Comparison of ENCODE assay signal across 17 cellular contexts in genomic region chr1:27590917-27591508, GRCh38. TPM values are rescaled to one million over a fixed set of nuclear protein-coding genes. Genes with fewer than 3 reads are reported as not detected.
DNase-seq lines count a peak whose midpoint lies in the region; ATAC-seq, FAIRE-seq and TF ChIP-seq lines count a peak whose summit lies in the region.
"Had no signal": no experiment of that assay in that cellular context is flagged by ENCODE, and none has a peak within 500 bp of the region (broad histone marks: within the 10 kb centered on the region; RNA-seq: fewer than 3 reads in every experiment).

No MANE protein-coding gene starts in this region.

- POLR2A ChIA-PET in activated CD8-positive, alpha-beta T cell treated with anti-CD3 and anti-CD28 coated beads for 36 hours (lab: Charles Lee) = interaction anchor here (1.3 to 1.5 kb wide), 2 partner anchors 21 to 69 kb away, joined by 4 to 5 read pairs; no protein-coding TSS in a partner anchor

- TF ChIP-seq CTCF in HFFc6 (IDR thresholded peaks at IDR 0.05) (no peak), chondrocyte (IDR thresholded peaks at IDR 0.05) (no peak), left lung (IDR thresholded peaks at IDR 0.05) (no peak), spleen (IDR thresholded peaks at IDR 0.05 in 8 of 11, conservative IDR thresholded peaks at IDR 0.05 in 3 of 11) (no peak)
- no peak for TF ChIP-seq CTCF in activated CD8-positive, alpha-beta T cell treated with anti-CD3 and anti-CD28 coated beads for 36 hours (IDR thresholded peaks at IDR 0.05)

- WGBS in spleen, 5 donors = 57 to 68% (median 62%) methylated on average over 5 of the region's 5 CpGs

- H3K27ac ChIP-seq in left lung = peak overlapping the region in 1 of 2 donors; percentile 15
- peak overlapping the region in 6 of 8 donors; percentile 62 to 96 (median 90) for H3K27ac ChIP-seq in spleen
- H3K27ac ChIP-seq: parathyroid adenoma had no signal

- no peak overlapping the region for H3K4me3 ChIP-seq in left lung
- H3K4me3 ChIP-seq in spleen = no peak overlapping the region

- no peak for TF ChIP-seq POLR2A in spleen (IDR thresholded peaks at IDR 0.05)

- H3K27ac Mint-ChIP-seq in HFFc6 (no peak overlapping the region; the same call in none of the 2 replicates), chondrocyte (ENCODE audit: unreplicated experiment) (peak overlapping the region; percentile 80)
- no peak overlapping the region for H3K27ac Mint-ChIP-seq in activated CD8-positive, alpha-beta T cell treated with anti-CD3 and anti-CD28 coated beads for 36 hours
- H3K27ac Mint-ChIP-seq: activated naive CD8-positive, alpha-beta T cell treated with anti-CD3 and anti-CD28 coated beads, Interleukin-2, amount 10 ng/mL, durations not matched to agents 7 days and 5 days; CD14-positive monocyte; stimulated activated naive B cell treated with anti-CD40 and anti-IgM and Interleukin-4, amounts not matched to agents 10 μg/mL and 1 μg/mL and 100 μg/mL, for 72 hours had no signal

- H3K4me3 Mint-ChIP-seq in HFFc6 = peak overlapping the region; percentile 31
- no peak overlapping the region for H3K4me3 Mint-ChIP-seq in chondrocyte (ENCODE audit: unreplicated experiment)
- no peak overlapping the region for H3K4me3 Mint-ChIP-seq in activated CD8-positive, alpha-beta T cell treated with anti-CD3 and anti-CD28 coated beads for 36 hours
- H3K4me3 Mint-ChIP-seq: activated naive CD8-positive, alpha-beta T cell treated with anti-CD3 and anti-CD28 coated beads, Interleukin-2, amount 10 ng/mL, durations not matched to agents 7 days and 5 days; CD14-positive monocyte; stimulated activated naive B cell treated with anti-CD40 and anti-IgM and Interleukin-4, amounts not matched to agents 10 μg/mL and 1 μg/mL and 100 μg/mL, for 72 hours had no signal

- H3K27me3 ChIP-seq in left lung (no peaks in the 10 kb centered on the region), spleen (replicated peaks in 1 of 7) (no peaks in the 10 kb centered on the region)

- no peaks in the 10 kb centered on the region for H3K36me3 Mint-ChIP-seq in HFFc6 (ENCODE audit: low read depth)
- H3K36me3 Mint-ChIP-seq in chondrocyte (ENCODE audit: low read depth) = no peaks in the 10 kb centered on the region
- no peaks in the 10 kb centered on the region for H3K36me3 Mint-ChIP-seq in activated CD8-positive, alpha-beta T cell treated with anti-CD3 and anti-CD28 coated beads for 36 hours (ENCODE audit: low read depth)
- H3K36me3 Mint-ChIP-seq: activated naive CD8-positive, alpha-beta T cell treated with anti-CD3 and anti-CD28 coated beads, Interleukin-2, amount 10 ng/mL, durations not matched to agents 7 days and 5 days; CD14-positive monocyte; stimulated activated naive B cell treated with anti-CD40 and anti-IgM and Interleukin-4, amounts not matched to agents 10 μg/mL and 1 μg/mL and 100 μg/mL, for 72 hours had no signal

- DNase-seq in HFFc6 (no peak), chondrocyte (ENCODE audit: low spot score) (no peak), left lung (no peak), spleen (no peak), RCC 7860 (ENCODE audit: low spot score) (no peak), HT-29 (ENCODE audit: low spot score) (no peak)
- no peak for DNase-seq in stimulated activated naive CD8-positive, alpha-beta T cell treated with anti-CD3 and anti-CD28 coated beads, Interleukin-15, Interleukin-2, amounts not matched to agents 100 U/mL and 50 U/mL, for 24 hours
- no peak for DNase-seq in activated CD8-positive, alpha-beta T cell treated with anti-CD3 and anti-CD28 coated beads for 36 hours
- DNase-seq: activated naive CD8-positive, alpha-beta T cell treated with anti-CD3 and anti-CD28 coated beads, Interleukin-2, amount 10 ng/mL, durations not matched to agents 7 days and 5 days; HCEC 1CT; NCI-H524 treated with DMSO at 0.1 percent for 48 hours; SHP77; stimulated activated CD4-positive, alpha-beta T cell treated with anti-CD3 and anti-CD28 coated beads, Interleukin-2, amount 100 ng/mL, for 24 hours; stimulated activated naive B cell treated with anti-CD40 and anti-IgM and Interleukin-4, amounts not matched to agents 10 μg/mL and 1 μg/mL and 100 μg/mL, for 72 hours had no signal

- H3K4me1 Mint-ChIP-seq in HFFc6 (ENCODE audit: low read depth) (peaks cover 5% of the 10 kb centered on the region), chondrocyte (ENCODE audit: low read depth) (peaks cover 36% of the 10 kb centered on the region)
- H3K4me1 Mint-ChIP-seq in activated CD8-positive, alpha-beta T cell treated with anti-CD3 and anti-CD28 coated beads for 36 hours (ENCODE audit: low read depth) = no peaks in the 10 kb centered on the region
- H3K4me1 Mint-ChIP-seq: activated naive CD8-positive, alpha-beta T cell treated with anti-CD3 and anti-CD28 coated beads, Interleukin-2, amount 10 ng/mL, durations not matched to agents 7 days and 5 days had no signal

- H3K27me3 Mint-ChIP-seq in HFFc6 (ENCODE audit: insufficient read depth) = no peaks in the 10 kb centered on the region
- H3K27me3 Mint-ChIP-seq in chondrocyte (ENCODE audit: low read depth) = no peaks in the 10 kb centered on the region
- no peaks in the 10 kb centered on the region for H3K27me3 Mint-ChIP-seq in activated CD8-positive, alpha-beta T cell treated with anti-CD3 and anti-CD28 coated beads for 36 hours
- H3K27me3 Mint-ChIP-seq: activated naive CD8-positive, alpha-beta T cell treated with anti-CD3 and anti-CD28 coated beads, Interleukin-2, amount 10 ng/mL, durations not matched to agents 7 days and 5 days; stimulated activated naive B cell treated with anti-CD40 and anti-IgM and Interleukin-4, amounts not matched to agents 10 μg/mL and 1 μg/mL and 100 μg/mL, for 72 hours had no signal

- H3K36me3 ChIP-seq in left lung (no peaks in the 10 kb centered on the region), spleen (peaks cover 0 to 27% (median 0%) of the 10 kb centered on the region in 6 donors)

- no peak for FAIRE-seq in RCC 7860 (lab: Jason Lieb, UNC)
- FAIRE-seq: frontal cortex had no signal

- intact Hi-C loops in left lung (cut with DNase I) = no loop called here
- intact Hi-C loops in spleen (cut with DNase I; ENCODE audit: low total_unique reads) = no loop called here
- intact Hi-C loops in activated CD8-positive, alpha-beta T cell treated with anti-CD3 and anti-CD28 coated beads for 36 hours (cut with micrococcal nuclease) = no loop called here

- ATAC-seq in left lung = peak; percentile 56
- no peak for ATAC-seq in stimulated activated naive CD8-positive, alpha-beta T cell treated with anti-CD3 and anti-CD28 coated beads, Interleukin-15, Interleukin-2, amounts not matched to agents 100 U/mL and 50 U/mL, for 24 hours
- no peak for ATAC-seq in activated CD8-positive, alpha-beta T cell treated with anti-CD3 and anti-CD28 coated beads for 36 hours

- CTCF ChIA-PET in activated CD8-positive, alpha-beta T cell treated with anti-CD3 and anti-CD28 coated beads for 36 hours (lab: Charles Lee) = interaction anchor here (0.9 to 1.9 kb wide), 6 partner anchors 16 to 294 kb away, joined by 3 to 9 read pairs (median 5); no protein-coding TSS in a partner anchor

- peaks cover 32 to 47% of the 10 kb centered on the region in 2 donors for H3K4me1 ChIP-seq in left lung
- peaks cover 43 to 100% (median 85%) of the 10 kb centered on the region in 6 donors for H3K4me1 ChIP-seq in spleen

- H3K9me3 Mint-ChIP-seq in HFFc6 = no peaks in the 10 kb centered on the region
- H3K9me3 Mint-ChIP-seq in chondrocyte (ENCODE audit: low read depth) = no peaks in the 10 kb centered on the region
- no peaks in the 10 kb centered on the region for H3K9me3 Mint-ChIP-seq in activated CD8-positive, alpha-beta T cell treated with anti-CD3 and anti-CD28 coated beads for 36 hours
- H3K9me3 Mint-ChIP-seq: activated naive CD8-positive, alpha-beta T cell treated with anti-CD3 and anti-CD28 coated beads, Interleukin-2, amount 10 ng/mL, durations not matched to agents 7 days and 5 days; CD14-positive monocyte; stimulated activated naive B cell treated with anti-CD40 and anti-IgM and Interleukin-4, amounts not matched to agents 10 μg/mL and 1 μg/mL and 100 μg/mL, for 72 hours had no signal

- H3K9me3 ChIP-seq in left lung (no peaks in the 10 kb centered on the region), spleen (no peaks in the 10 kb centered on the region)

RNA-seq across cellular contexts. Expression of gene AHDC1, which starts 12.9 kb away (rescaled TPM):
- total RNA-seq in HFFc6 (2021; fragmentation: NEBNext Ultra II Directional; extraction: Animal tissue kit (Norgen Biotek cat#: 25700)) = 10 to 100 TPM; 30.7 to 53.2 (median 34.7) TPM
- total RNA-seq in chondrocyte (61.6 to 86.7 TPM (median 61.8 TPM) in 3 replicates), left lung (10 to 100 TPM; 35.5 to 38.0 TPM), spleen (100 to 1,000 TPM in 1 of 7 donors, 10 to 100 TPM in 6; 35.1 to 104 (median 54.6) TPM)
- 10 to 100 TPM in 1 of 3 donors, 1 to 10 TPM in 2; 3.2 to 24.2 (median 4.3) TPM for polyA plus RNA-seq in spleen
- 12.2 and 20.4 TPM in 2 replicates for total RNA-seq in HT-29 (2014; rRNA removed; shearing (Covaris generic))
- total RNA-seq in activated CD8-positive, alpha-beta T cell treated with anti-CD3 and anti-CD28 coated beads for 36 hours = 10 to 100 TPM; 26.3 to 27.6 TPM

RNA-seq across cellular contexts. Expression of gene FGR, which starts 44.0 kb away (rescaled TPM):
- total RNA-seq in HFFc6 (2021; fragmentation: NEBNext Ultra II Directional; extraction: Animal tissue kit (Norgen Biotek cat#: 25700)) = not detected
- total RNA-seq in chondrocyte (not detected in 3 replicates), left lung (100 to 1,000 TPM in 1 of 2 donors, 10 to 100 TPM in 1; 44.6 to 126 TPM), spleen (100 to 1,000 TPM in 6 of 7 donors, 10 to 100 TPM in 1; 90.5 to 249 (median 134) TPM)
- polyA plus RNA-seq in spleen = 10 to 100 TPM; 44.7 to 94.2 (median 78.6) TPM
- total RNA-seq in HT-29 (2014; rRNA removed; shearing (Covaris generic)) = not detected in 2 replicates
- total RNA-seq in activated CD8-positive, alpha-beta T cell treated with anti-CD3 and anti-CD28 coated beads for 36 hours = under 1 TPM; 0.51 to 0.56 TPM

Comparison
In these comparisons a context has a peak if more than half of its experiments do, and no peak if none do; other contexts are left out.
1. RNA of gene FGR, which starts 44.0 kb away (total RNA-seq): 90.5 to 249 TPM in spleen and 44.6 to 126 TPM in left lung; 0.51 to 0.56 TPM in activated CD8-positive, alpha-beta T cell treated with anti-CD3 and anti-CD28 coated beads for 36 hours, not detected in HFFc6, not detected in chondrocyte and not detected in HT-29; every median in the first group is over 10 times any median in the second.